Comparison of ENCODE assay signal across 9 cellular contexts in genomic region chr15:89666147-89666857, GRCh38. TPM values are rescaled to one million over a fixed set of nuclear protein-coding genes. Genes with fewer than 3 reads are reported as not detected.
DNase-seq lines count a peak whose midpoint lies in the region; ATAC-seq, FAIRE-seq and TF ChIP-seq lines count a peak whose summit lies in the region.
"Had no signal": no experiment of that assay in that cellular context is flagged by ENCODE, and none has a peak within 500 bp of the region (broad histone marks: within the 10 kb centered on the region; RNA-seq: fewer than 3 reads in every experiment).

No MANE protein-coding gene starts in this region.

- H2AFZ ChIP-seq in osteoblast (ENCODE audit: low read length), result peak overlapping the region; percentile 84

- no peak for FAIRE-seq in A549 (lab: Jason Lieb, UNC)

- H3K36me3 ChIP-seq in NT2/D1 (ENCODE audit: insufficient read depth, insufficient read length, low read length) (no peaks in the 10 kb centered on the region), osteoblast (ENCODE audit: insufficient read depth, low read length) (no peaks in the 10 kb centered on the region)

- H3K9me3 ChIP-seq in A549, result no peaks in the 10 kb centered on the region
- no peaks in the 10 kb centered on the region for H3K9me3 ChIP-seq in NT2/D1 (ENCODE audit: insufficient read depth, low read length)
- H3K9me3 ChIP-seq in osteoblast (ENCODE audit: low read depth, low read length), result no peaks in the 10 kb centered on the region

- TF ChIP-seq RAD21 in A549 (conservative IDR thresholded peaks at IDR 0.05 in 1 of 2, IDR thresholded peaks at IDR 0.05 in 1 of 2), result no peak

- TF ChIP-seq CTCF in A549 (IDR thresholded peaks at IDR 0.05) (no peak), osteoblast (IDR thresholded peaks at IDR 0.05; ENCODE audit: extremely low read depth, low read depth, low read length) (no peak), GM20000 (IDR thresholded peaks at IDR 0.05; ENCODE audit: extremely low read depth, missing control alignments) (no peak)

- ATAC-seq in A549 (peak; percentile 32 to 54), Right ventricle myocardium inferior (peak; percentile 13)

- CTCF ChIA-PET in A549 (lab: Yijun Ruan, JAX), result interaction anchor here (1.1 to 10.6 kb wide), 3 partner anchors 19 to 519 kb away, joined by 3 to 126 read pairs (median 3); no protein-coding TSS in a partner anchor

- no peak for TF ChIP-seq EP300 in A549 (IDR thresholded peaks at IDR 0.05)

- DNase-seq in A549 (ENCODE audit: low read depth in 1 of 2, low spot score in 1 of 2) (no peak), NT2/D1 (ENCODE audit: low read depth, low spot score) (no peak), Right ventricle myocardium inferior (ENCODE audit: missing footprints) (no peak), osteoblast (ENCODE audit: insufficient read length, low spot score, missing footprints) (peak; percentile 77), GM20000 (ENCODE audit: low spot score) (no peak), NCI-H748 (lab: John Stamatoyannopoulos, UW; ENCODE audit: unreplicated experiment) (no peak), NCI-H2029 (lab: John Stamatoyannopoulos, UW) (no peak), cerebellar cortex (ENCODE audit: low spot score) (no peak)

- no peak overlapping the region; the same call in 2 of the 3 replicates for H3K4me3 ChIP-seq in A549
- H3K4me3 ChIP-seq in NT2/D1 (ENCODE audit: insufficient read length, low read depth), result peak overlapping the region; percentile 42
- H3K4me3 ChIP-seq in osteoblast (ENCODE audit: insufficient read depth, low read length), result peak overlapping the region; percentile 63

- H3K4me2 ChIP-seq in A549 (peak overlapping the region; percentile 71), osteoblast (ENCODE audit: insufficient read depth, low read length) (peak overlapping the region; percentile 79)

- WGBS in A549 (ENCODE audit: missing lambda C conversion rate), result 88% methylated on average over 8 of the region's 8 CpGs

- H3K4me1 ChIP-seq in A549, result peaks cover 8% of the 10 kb centered on the region; the same call in 1 of the 3 replicates
- H3K4me1 ChIP-seq in NT2/D1 (ENCODE audit: insufficient read depth, insufficient read length), result peaks cover 14% of the 10 kb centered on the region
- H3K4me1 ChIP-seq in osteoblast (ENCODE audit: insufficient read depth, low read length), result peaks cover 27% of the 10 kb centered on the region

- no peaks in the 10 kb centered on the region for H3K79me2 ChIP-seq in osteoblast (ENCODE audit: insufficient read depth, low read length)

- POLR2A ChIA-PET in A549 (lab: Yijun Ruan, JAX), result interaction anchor here (0.5 to 1.4 kb wide), 2 partner anchors 9 to 134 kb away, joined by 3 to 4 read pairs; no protein-coding TSS in a partner anchor

- H4K20me1 ChIP-seq in osteoblast (ENCODE audit: insufficient read depth, low read length), result no peaks in the 10 kb centered on the region

- H3K9ac ChIP-seq in NT2/D1 (ENCODE audit: insufficient read length, low read depth), result peak overlapping the region; percentile 75

- H3K27me3 ChIP-seq in NT2/D1 (ENCODE audit: insufficient read depth, insufficient read length) (peaks cover 21% of the 10 kb centered on the region), osteoblast (ENCODE audit: insufficient read depth, low read length) (no peaks in the 10 kb centered on the region)

- H3K27ac ChIP-seq in A549 (peak overlapping the region; percentile 74 to 89; a peak in 5 of 6 replicates), osteoblast (ENCODE audit: low read depth, low read length) (peak overlapping the region; percentile 45)
- H3K27ac ChIP-seq: C4-2B had no signal

- intact Hi-C loops in Right ventricle myocardium inferior (cut with DNase I), result no loop called here

- no peak for TF ChIP-seq POLR2A in A549 (IDR thresholded peaks at IDR 0.05; ENCODE audit: low read length)

TF ChIP-seq in A549, 52 proteins besides CTCF, POLR2A, EP300 and RAD21:
- TF ChIP-seq MYC (IDR thresholded peaks at IDR 0.05; ENCODE audit: borderline replicate concordance, low read length) (no peak), REST (IDR thresholded peaks at IDR 0.05) (no peak)

RNA-seq across cellular contexts. Expression of gene KIF7, which starts 11.0 kb away (rescaled TPM):
- polyA plus RNA-seq in A549 (2011; rRNA removed) (2.1 and 2.2 TPM in 2 replicates), A549 (2017; fragmentation: RNase III; extraction: RNeasy Plus Mini Kit Qiagen cat#74134 plus additional on column Dnase treatment) (3.3 to 4.1 TPM (median 3.9 TPM) in 3 replicates)
- polyA plus RNA-seq in A549 (2012; cell fraction: cytosol; rRNA removed), result 4.9 and 5.9 TPM in 2 replicates
- polyA plus RNA-seq in A549 (2012; cell fraction: nucleus; rRNA removed), result 14.3 and 15.9 TPM in 2 replicates
- 1.4 and 1.6 TPM in 2 replicates for polyA minus RNA-seq in A549 (2011; rRNA and poly(A)+ RNA removed)
- total RNA-seq in Right ventricle myocardium inferior (2.2 TPM), osteoblast (10.6 and 12.3 TPM in 2 replicates)

RNA-seq across cellular contexts. Expression of gene PLIN1, which starts 12.9 kb away (rescaled TPM):
- polyA plus RNA-seq in A549 (2011; rRNA removed), result 0.56 and 0.74 TPM in 2 replicates
- polyA plus RNA-seq in A549 (2012; cell fraction: cytosol; rRNA removed), result 0.15 and 0.26 TPM in 2 replicates
- 0.56 and 0.61 TPM in 2 replicates for polyA plus RNA-seq in A549 (2012; cell fraction: nucleus; rRNA removed)
- polyA plus RNA-seq in A549 (2017; fragmentation: RNase III; extraction: RNeasy Plus Mini Kit Qiagen cat#74134 plus additional on column Dnase treatment), result 0.13 to 0.28 TPM (median 0.27 TPM) in 3 replicates
- 0.08 and 0.24 TPM in 2 replicates for polyA minus RNA-seq in A549 (2011; rRNA and poly(A)+ RNA removed)
- 17.6 TPM for total RNA-seq in Right ventricle myocardium inferior
- total RNA-seq in osteoblast, result under 0.01 TPM in 1 of 2 replicates, not detected in the other

RNA-seq across cellular contexts. Expression of gene PEX11A, which starts 24.3 kb away (rescaled TPM):
- polyA plus RNA-seq in A549 (2011; rRNA removed) (8.1 and 11.3 TPM in 2 replicates), A549 (2017; fragmentation: RNase III; extraction: RNeasy Plus Mini Kit Qiagen cat#74134 plus additional on column Dnase treatment) (5.2 to 6.3 TPM (median 6.0 TPM) in 3 replicates)
- polyA plus RNA-seq in A549 (2012; cell fraction: cytosol; rRNA removed), result 3.2 TPM in 2 replicates
- polyA plus RNA-seq in A549 (2012; cell fraction: nucleus; rRNA removed), result 1.7 and 2.0 TPM in 2 replicates
- 6.7 and 10.0 TPM in 2 replicates for polyA minus RNA-seq in A549 (2011; rRNA and poly(A)+ RNA removed)
- total RNA-seq in Right ventricle myocardium inferior (13.7 TPM), osteoblast (4.0 and 5.0 TPM in 2 replicates)

RNA-seq across cellular contexts. Expression of gene WDR93, which starts 24.3 kb away (rescaled TPM):
- polyA plus RNA-seq in A549 (2011; rRNA removed), result 0.26 and 0.38 TPM in 2 replicates
- 0.09 and 0.12 TPM in 2 replicates for polyA plus RNA-seq in A549 (2012; cell fraction: cytosol; rRNA removed)
- polyA plus RNA-seq in A549 (2012; cell fraction: nucleus; rRNA removed), result 0.06 and 0.07 TPM in 2 replicates
- 0.10 to 0.16 TPM (median 0.12 TPM) in 3 replicates for polyA plus RNA-seq in A549 (2017; fragmentation: RNase III; extraction: RNeasy Plus Mini Kit Qiagen cat#74134 plus additional on column Dnase treatment)
- 0.19 and 0.29 TPM in 2 replicates for polyA minus RNA-seq in A549 (2011; rRNA and poly(A)+ RNA removed)
- total RNA-seq in Right ventricle myocardium inferior, result not detected
- total RNA-seq in osteoblast, result under 0.01 and 0.36 TPM in 2 replicates

Comparison
In these comparisons a context has a peak if more than half of its experiments do, and no peak if none do; other contexts are left out.
1. RNA of gene PLIN1, which starts 12.9 kb away (total RNA-seq): 17.6 TPM in Right ventricle myocardium inferior (single experiment); under 0.01 TPM in osteoblast; every median in the first group is over 10 times any median in the second.